ENCODE assay signal across 8 cellular contexts in the genomic region with DNA sequence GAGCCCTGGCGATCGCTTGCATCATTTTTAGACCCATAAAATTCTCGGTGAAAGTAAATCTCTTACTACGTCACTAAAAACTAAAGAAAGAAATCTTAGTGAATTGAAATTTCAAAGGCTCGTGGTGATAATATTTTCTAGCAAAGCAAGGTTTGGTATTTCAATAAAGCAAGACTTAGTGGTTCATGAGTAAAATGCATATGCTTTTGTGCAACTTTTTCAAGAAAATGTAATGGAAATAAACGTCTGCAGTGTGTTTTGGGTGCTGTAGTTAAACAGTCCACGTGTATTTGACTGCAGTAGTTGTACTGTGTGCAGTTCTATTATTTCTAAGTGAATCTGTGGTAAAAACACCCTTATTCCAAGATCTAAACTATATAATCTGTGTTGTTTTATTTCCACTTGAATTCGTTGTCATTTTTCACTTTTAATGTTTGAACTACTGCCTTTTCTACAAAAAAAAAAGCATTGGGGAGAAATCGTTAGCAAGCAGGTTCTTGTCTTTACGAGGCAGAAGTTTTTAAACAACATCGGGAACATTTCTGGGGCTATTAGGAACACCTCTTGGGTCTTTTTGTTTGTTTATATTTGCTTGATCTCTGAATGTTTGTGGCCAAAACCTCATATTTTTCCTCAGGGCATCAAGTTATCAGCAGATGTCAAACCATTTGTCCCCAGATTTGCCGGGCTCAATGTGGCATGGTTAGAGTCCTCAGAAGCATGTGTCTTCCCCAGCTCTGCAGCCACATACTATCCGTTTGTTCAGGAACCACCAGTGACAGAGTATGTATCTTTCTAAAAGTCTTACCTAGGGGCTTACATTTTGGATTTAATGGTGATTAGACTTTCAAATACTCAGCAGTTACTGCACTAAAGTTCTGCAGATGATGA. TPM values are rescaled to one million over a fixed set of nuclear protein-coding genes. Genes with fewer than 3 reads are reported as not detected.
DNase-seq lines count a peak whose midpoint lies in the region; ATAC-seq and TF ChIP-seq lines count a peak whose summit lies in the region.

No MANE protein-coding gene starts in this region.

- ATAC-seq in Right ventricle myocardium inferior: no peak
- no peak for ATAC-seq in activated CD4-positive, CD25-positive, alpha-beta regulatory T cell treated with anti-CD3 and anti-CD28 coated beads, Interleukin-2, amount 50 U/mL, for 24 hours

- WGBS in suprapubic skin: 3% methylated on average over 13 of the region's 13 CpGs

- TF ChIP-seq EP300 in suprapubic skin (IDR thresholded peaks at IDR 0.05): no peak

- H3K27ac ChIP-seq in cardiac muscle cell (peak overlapping the region; percentile 98), suprapubic skin (peak overlapping the region; percentile 100)

- H3K27me3 ChIP-seq in cardiac muscle cell (no peaks in the 10 kb centered on the region), adipocyte (replicated peaks; ENCODE audit: control insufficient read depth, insufficient read depth, low read length) (no peaks in the 10 kb centered on the region), suprapubic skin (no peaks in the 10 kb centered on the region)

- H3K4me1 ChIP-seq in cardiac muscle cell (ENCODE audit: low read depth) (peaks cover 13% of the 10 kb centered on the region), adipocyte (ENCODE audit: control insufficient read depth, insufficient read depth, low read length) (peaks cover 34% of the 10 kb centered on the region), suprapubic skin (peaks cover 46% of the 10 kb centered on the region)

- no peak for TF ChIP-seq CTCF in cardiac muscle cell (IDR thresholded peaks at IDR 0.05; ENCODE audit: low read depth, low read length)
- no peak for TF ChIP-seq CTCF in suprapubic skin (IDR thresholded peaks at IDR 0.05)

- peak overlapping the region; percentile 96 for H3K9ac ChIP-seq in adipocyte (ENCODE audit: low read length)

- no peak for DNase-seq in cardiac muscle cell (ENCODE audit: low read depth in 1 of 2, low spot score in 1 of 2)
- no peak for DNase-seq in Right ventricle myocardium inferior (ENCODE audit: missing footprints)
- DNase-seq in adipocyte (ENCODE audit: low read depth): peak; percentile 40
- DNase-seq in kidney glomerular epithelial cell (lab: John Stamatoyannopoulos, UW): peak; percentile 82
- DNase-seq in suprapubic skin (ENCODE audit: low spot score in 2 of 2): no peak
- DNase-seq in stimulated activated naive CD4-positive, alpha-beta T cell treated with Interleukin-2 at 50 U/mL for 16 hours (lab: John Stamatoyannopoulos, UW): no peak
- DNase-seq in cerebellum (ENCODE audit: low spot score): no peak

- intact Hi-C loops in Right ventricle myocardium inferior (cut with DNase I): loop anchor here (1.0 kb wide), 1 partner anchor 230 kb away; no protein-coding TSS in a partner anchor

- no peak for TF ChIP-seq POLR2A in suprapubic skin (IDR thresholded peaks at IDR 0.05)

- no peaks in the 10 kb centered on the region for H3K9me3 ChIP-seq in cardiac muscle cell (ENCODE audit: low read depth)
- no peaks in the 10 kb centered on the region for H3K9me3 ChIP-seq in adipocyte (ENCODE audit: control insufficient read depth, low read length)
- H3K9me3 ChIP-seq in suprapubic skin: no peaks in the 10 kb centered on the region

- H3K36me3 ChIP-seq in cardiac muscle cell: peaks cover 21% of the 10 kb centered on the region
- H3K36me3 ChIP-seq in adipocyte (ENCODE audit: control insufficient read depth, insufficient read depth, low read length, severe bottlenecking): peaks cover 9% of the 10 kb centered on the region
- H3K36me3 ChIP-seq in suprapubic skin: no peaks in the 10 kb centered on the region

- H3K4me3 ChIP-seq in cardiac muscle cell (peak overlapping the region; percentile 67), adipocyte (ENCODE audit: low read length) (peak overlapping the region; percentile 95), suprapubic skin (peak overlapping the region; percentile 80)

RNA-seq across cellular contexts. Expression of a gene that starts 1.0 kb away (rescaled TPM):
- total RNA-seq in cardiac muscle cell (18.6 and 20.5 TPM in 2 replicates), Right ventricle myocardium inferior (16.4 TPM), suprapubic skin (100 to 1,000 TPM in 1 of 4 donors, 10 to 100 TPM in 3; 43.6 to 111 (median 60.8) TPM), cerebellum (77.9 TPM)
- 14.9 and 20.4 TPM in 2 replicates for polyA plus RNA-seq in cardiac muscle cell

RNA-seq across cellular contexts. Expression of a gene that starts 8.3 kb away (rescaled TPM):
- 52.7 and 70.5 TPM in 2 replicates for total RNA-seq in cardiac muscle cell
- 108 and 347 TPM in 2 replicates for polyA plus RNA-seq in cardiac muscle cell
- total RNA-seq in Right ventricle myocardium inferior: 9.7 TPM
- 10 to 100 TPM in 3 of 4 donors, 1 to 10 TPM in 1; 8.6 to 35.4 (median 26.8) TPM for total RNA-seq in suprapubic skin
- total RNA-seq in cerebellum: 38.0 TPM

Comparison
In these comparisons a context has a peak if more than half of its experiments do, and no peak if none do; other contexts are left out.
1. DNase-seq: peak in adipocyte (single experiment) and kidney glomerular epithelial cell (single experiment); none in cardiac muscle cell (0 of 2), Right ventricle myocardium inferior (single experiment), suprapubic skin (0 of 2), stimulated activated naive CD4-positive, alpha-beta T cell treated with Interleukin-2 at 50 U/mL for 16 hours (single experiment) and cerebellum (single experiment).
2. Peak in every context shown above with its lines, with median percentiles within 50 percentile points of each other: H3K4me3 ChIP-seq.